In genomic region chr1:6913086-6913485, GRCh38 we compare ENCODE assay signal across 17 cellular contexts.
DNase-seq lines count a peak whose midpoint lies in the region; FAIRE-seq and TF ChIP-seq lines count a peak whose summit lies in the region.
"Had no signal": no experiment of that assay in that cellular context is flagged by ENCODE, and none has a peak within 500 bp of the region (broad histone marks: within the 10 kb centered on the region; RNA-seq: fewer than 3 reads in every experiment).

No MANE protein-coding gene starts in this region.

- H4K5ac ChIP-seq in H9 (ENCODE audit: insufficient read length, low read depth, low read length) (no peak overlapping the region), H1 (ENCODE audit: insufficient read length, low read depth, low read length) (no peak overlapping the region)

- H3K9ac ChIP-seq in H9 (ENCODE audit: extremely low read depth, insufficient read length, low read length) (no peak overlapping the region), H1 (replicated peaks in 1 of 4; ENCODE audit: extremely low read depth in 1 of 4, low read depth in 3 of 4, low read length in 3 of 4) (no peak overlapping the region), neural progenitor cell (no peak overlapping the region)
- H3K9ac ChIP-seq: BLaER1 treated with 17β-estradiol and CSF1 and Interleukin-3, amounts not matched to agents 10 nM and 100 nM had no signal

- H3F3A ChIP-seq in neural progenitor cell (ENCODE audit: low read depth): peaks cover 5% of the 10 kb centered on the region

- H3K4me2 ChIP-seq in H9 (ENCODE audit: insufficient read depth, insufficient read length, low read length): no peak overlapping the region
- no peak overlapping the region for H3K4me2 ChIP-seq in H1 (ENCODE audit: insufficient read depth in 1 of 2, low read depth in 2 of 2, low read length in 2 of 2)
- no peak overlapping the region for H3K4me2 ChIP-seq in neural progenitor cell
- H3K4me2 ChIP-seq: GM23338 had no signal

- TF ChIP-seq EP300 in H1 (IDR thresholded peaks at IDR 0.05; ENCODE audit: borderline replicate concordance in 1 of 2, low read depth in 2 of 2, low read length in 2 of 2): no peak

- H3K79me1 ChIP-seq in H9 (ENCODE audit: insufficient read depth, low read depth, low read length, poor library complexity, severe bottlenecking) (no peaks in the 10 kb centered on the region), H1 (ENCODE audit: low read depth, low read length) (no peaks in the 10 kb centered on the region)

- intact Hi-C loops in posterior vena cava (cut with DNase I): loop anchor here in 1 of 2 donors (2.0 kb wide), 1 partner anchor 34 kb away; no protein-coding TSS in a partner anchor

- H3K4me1 ChIP-seq in H9 (ENCODE audit: insufficient read depth, low read length) (peaks cover 4% of the 10 kb centered on the region; the same call in 1 of the 2 replicates), H1 (replicated peaks in 1 of 4; ENCODE audit: control insufficient read depth in 3 of 4, insufficient read depth in 4 of 4, low read length in 3 of 4) (peaks cover 3 to 17% (median 10%) of the 10 kb centered on the region in 4 experiments; a peak in 6 of 7 replicates), neural progenitor cell (peaks cover 6% of the 10 kb centered on the region)

- H3K4me1 Mint-ChIP-seq in H9 (peaks cover 35 to 48% of the 10 kb centered on the region in 2 experiments), brain (peaks cover 87% of the 10 kb centered on the region), neural progenitor cell (peaks cover 58% of the 10 kb centered on the region)
- H3K4me1 Mint-ChIP-seq: B cell had no signal

- TF ChIP-seq RAD21 in H1 (IDR thresholded peaks at IDR 0.05 in 1 of 2, conservative IDR thresholded peaks at IDR 0.05 in 1 of 2; ENCODE audit: low read depth in 2 of 2, low read length in 2 of 2): no peak

- no peak overlapping the region for H2BK20ac ChIP-seq in H9 (ENCODE audit: low read depth, low read length, poor library complexity, severe bottlenecking)
- H2BK20ac ChIP-seq in H1 (ENCODE audit: low read length): no peak overlapping the region

- no peak overlapping the region for H3T11ph ChIP-seq in H9 (ENCODE audit: low read length)

- H3K36me3 ChIP-seq in H1 (ENCODE audit: control insufficient read depth in 2 of 4, insufficient read depth in 4 of 4, low read length in 3 of 4): no peaks in the 10 kb centered on the region; a peak in 1 of 8 replicates
- H3K36me3 ChIP-seq in neural progenitor cell: no peaks in the 10 kb centered on the region
- H3K36me3 ChIP-seq: BLaER1 treated with 17β-estradiol and CSF1 and Interleukin-3, amounts not matched to agents 10 nM and 100 nM had no signal

- no peak overlapping the region for H3K4me3 ChIP-seq in H1 (ENCODE audit: extremely low read depth in 1 of 4, insufficient read depth in 2 of 4, low read depth in 3 of 4, low read length in 4 of 4)
- H3K4me3 ChIP-seq in neural progenitor cell: no peak overlapping the region
- H3K4me3 ChIP-seq: BLaER1 treated with 17β-estradiol and CSF1 and Interleukin-3, amounts not matched to agents 10 nM and 100 nM; GM23338 had no signal

- no peak overlapping the region for H3K14ac ChIP-seq in H9 (ENCODE audit: insufficient read depth, low read length)
- no peak overlapping the region for H3K14ac ChIP-seq in H1 (ENCODE audit: insufficient read length)

- POLR2A ChIA-PET in H1 (lab: Charles Lee; ENCODE audit: partially characterized antibody): interaction anchor here (0.5 kb wide), 1 partner anchor 11 kb away, joined by 3 read pairs; no protein-coding TSS in a partner anchor

- H3K9me3 ChIP-seq in H9 (ENCODE audit: control insufficient read depth, low read depth, low read length): no peaks in the 10 kb centered on the region
- H3K9me3 ChIP-seq in H1 (ENCODE audit: insufficient read depth in 2 of 2, low read depth in 1 of 2, low read length in 1 of 2): no peaks in the 10 kb centered on the region
- H3K9me3 ChIP-seq in neural progenitor cell (ENCODE audit: low read depth): no peaks in the 10 kb centered on the region

- no peak overlapping the region for H3K18ac ChIP-seq in H9 (ENCODE audit: insufficient read length, low read depth, low read length)
- no peak overlapping the region for H3K18ac ChIP-seq in H1 (ENCODE audit: extremely low read depth, low read length)

- H3K4me3 Mint-ChIP-seq in H9 (no peak overlapping the region), brain (no peak overlapping the region), neural progenitor cell (peak overlapping the region; percentile 33)
- H3K4me3 Mint-ChIP-seq: B cell; CD8-positive, alpha-beta T cell; GM23338 had no signal

- WGBS in H9 (ENCODE audit: extremely low coverage, insufficient read length, low lambda C conversion rate): no CpG with 5 or more reads among the region's 5 CpGs
- 85% methylated on average over 5 of the region's 5 CpGs; no CpG with 5 or more reads in 1 of the 2 experiments for WGBS in H1 (ENCODE audit: extremely low coverage in 1 of 2, insufficient coverage in 1 of 2, insufficient read length in 1 of 2, insufficient replicate concordance in 2 of 2, low coverage in 1 of 2, low lambda C conversion rate in 2 of 2, missing lambda C conversion rate in 1 of 2), 2 experiments

- H4K91ac ChIP-seq in H9 (ENCODE audit: insufficient read length, low read depth, low read length): no peak overlapping the region
- H4K91ac ChIP-seq in H1 (replicated peaks; ENCODE audit: insufficient read length, low read length): no peak overlapping the region

- H3K27ac Mint-ChIP-seq in H9: no peak overlapping the region; a peak in 1 of 7 replicates
- peak overlapping the region; percentile 12 to 98 (median 88) for H3K27ac Mint-ChIP-seq in brain
- no peak overlapping the region for H3K27ac Mint-ChIP-seq in neural progenitor cell
- H3K27ac Mint-ChIP-seq: B cell; CD8-positive, alpha-beta T cell; GM23338 had no signal

- TF ChIP-seq CTCF in H9 (conservative IDR thresholded peaks at IDR 0.05) (no peak), brain (conservative IDR thresholded peaks at IDR 0.05) (no peak), H1 (IDR thresholded peaks at IDR 0.05; ENCODE audit: control extremely low read depth in 1 of 3, insufficient read depth in 1 of 3, low read depth in 1 of 3, low read length in 3 of 3) (no peak), neural progenitor cell (IDR thresholded peaks at IDR 0.05) (no peak)

- H4K8ac ChIP-seq in H9 (replicated peaks; ENCODE audit: insufficient read length, low read depth, low read length): no peak overlapping the region
- H4K8ac ChIP-seq in H1 (ENCODE audit: extremely low read depth, insufficient read depth, low read length): no peak overlapping the region

- TF ChIP-seq POLR2A in H1 (IDR thresholded peaks at IDR 0.05; ENCODE audit: control extremely low read depth in 1 of 2, low read depth in 2 of 2, low read length in 2 of 2): no peak

- H3K79me2 ChIP-seq in H9 (ENCODE audit: insufficient read depth, low read length) (no peaks in the 10 kb centered on the region), H1 (ENCODE audit: control insufficient read depth in 1 of 2, insufficient read depth in 2 of 2, low read length in 2 of 2) (no peaks in the 10 kb centered on the region), neural progenitor cell (ENCODE audit: low read depth) (no peaks in the 10 kb centered on the region)

- H3K9me3 Mint-ChIP-seq in H9 (peaks cover 4 to 5% of the 10 kb centered on the region in 2 experiments; a peak in 3 of 5 replicates), brain (peaks cover 4 to 13% (median 4%) of the 10 kb centered on the region in 5 experiments), neural progenitor cell (peaks cover 2% of the 10 kb centered on the region)

- FAIRE-seq in H1 (lab: Jason Lieb, UNC): no peak
- FAIRE-seq: GM12891, GM18507 had no signal

- H3K27ac ChIP-seq in H9 (ENCODE audit: insufficient read length, low read depth, low read length) (no peak overlapping the region), H1 (ENCODE audit: low read depth, low read length) (no peak overlapping the region), neural progenitor cell (no peak overlapping the region)
- H3K27ac ChIP-seq: BLaER1 treated with 17β-estradiol and CSF1 and Interleukin-3, amounts not matched to agents 10 nM and 100 nM had no signal

- no peak overlapping the region for H3K4ac ChIP-seq in H9 (ENCODE audit: low read depth, low read length)
- H3K4ac ChIP-seq in H1 (replicated peaks; ENCODE audit: insufficient read length, low read depth, low read length): no peak overlapping the region

- H3K36me3 Mint-ChIP-seq in H9 (ENCODE audit: insufficient read depth in 1 of 3, low read depth in 3 of 3) (peaks cover 3 to 7% (median 4%) of the 10 kb centered on the region in 3 experiments; a peak in 6 of 7 replicates), brain (peaks cover 5% of the 10 kb centered on the region), neural progenitor cell (no peaks in the 10 kb centered on the region)
- H3K36me3 Mint-ChIP-seq: CD8-positive, alpha-beta T cell had no signal

- CTCF ChIA-PET in H1 (lab: Charles Lee; ENCODE audit: partially characterized antibody): interaction anchor here (0.5 to 2.7 kb wide), 2 partner anchors 158 to 281 kb away, joined by 3 to 8 read pairs; no protein-coding TSS in a partner anchor

- H2AFZ ChIP-seq in H9 (ENCODE audit: low read length) (no peak overlapping the region), H1 (ENCODE audit: low read length) (no peak overlapping the region), neural progenitor cell (replicated peaks) (no peak overlapping the region)
- H2AFZ ChIP-seq: GM23338 had no signal

- H3K27me3 ChIP-seq in H9 (ENCODE audit: insufficient read depth, low read length) (no peaks in the 10 kb centered on the region), H1 (replicated peaks in 1 of 4; ENCODE audit: control insufficient read depth in 3 of 4, extremely low read depth in 1 of 4, insufficient read depth in 3 of 4, low read length in 3 of 4) (no peaks in the 10 kb centered on the region; a peak in 1 of 7 replicates), neural progenitor cell (no peaks in the 10 kb centered on the region)
- H3K27me3 ChIP-seq: BLaER1 treated with 17β-estradiol and CSF1 and Interleukin-3, amounts not matched to agents 10 nM and 100 nM had no signal

- H2AK5ac ChIP-seq in H9 (ENCODE audit: insufficient read length, low read length) (no peak overlapping the region), H1 (ENCODE audit: low read depth, low read length) (0 out of 2 replicates have a peak overlapping the region, but pooled peaks have one; percentile 9)

- H2BK5ac ChIP-seq in H9 (ENCODE audit: insufficient read length, low read length) (no peak overlapping the region), H1 (ENCODE audit: low read depth, low read length) (no peak overlapping the region)

- no peaks in the 10 kb centered on the region for H3K23me2 ChIP-seq in H9 (ENCODE audit: insufficient read length, low read depth, low read length, poor library complexity, severe bottlenecking)
- no peaks in the 10 kb centered on the region for H3K23me2 ChIP-seq in H1 (ENCODE audit: low read depth, low read length)

- peak; percentile 23 for DNase-seq in H9
- no peak for DNase-seq in H1 (ENCODE audit: low read depth in 1 of 2, low spot score in 2 of 2)
- DNase-seq in neural progenitor cell (ENCODE audit: low spot score): no peak
- DNase-seq in GM03348 (ENCODE audit: low spot score): no peak
- no peak for DNase-seq in posterior vena cava (ENCODE audit: low spot score)
- DNase-seq in DMS79 (lab: John Stamatoyannopoulos, UW): no peak
- DNase-seq in putamen (ENCODE audit: low spot score): no peak
- DNase-seq: Calu3; CD8-positive, alpha-beta T cell; DND-41; EL had no signal

- no peak overlapping the region for H3K23ac ChIP-seq in H9 (ENCODE audit: insufficient read length, low read depth, low read length)
- H3K23ac ChIP-seq in H1 (ENCODE audit: insufficient read length): no peak overlapping the region

- H2BK120ac ChIP-seq in H9 (ENCODE audit: low read depth, low read length, poor library complexity, severe bottlenecking) (no peak overlapping the region), H1 (replicated peaks; ENCODE audit: low read depth, low read length) (no peak overlapping the region)

- H2BK15ac ChIP-seq in H9 (ENCODE audit: low read depth, low read length) (no peak overlapping the region), H1 (ENCODE audit: low read length) (no peak overlapping the region)

- H3K56ac ChIP-seq in H9 (ENCODE audit: insufficient read length, low read depth, low read length) (no peak overlapping the region), H1 (replicated peaks; ENCODE audit: insufficient read length, low read depth, low read length) (no peak overlapping the region)

- H3K27me3 Mint-ChIP-seq in H9 (ENCODE audit: low read depth) (no peaks in the 10 kb centered on the region), brain (no peaks in the 10 kb centered on the region), neural progenitor cell (ENCODE audit: insufficient read depth, low read depth) (peaks cover 7% of the 10 kb centered on the region)

- H4K20me1 ChIP-seq in H9 (ENCODE audit: control insufficient read depth, insufficient read depth, insufficient read length): no peaks in the 10 kb centered on the region
- H4K20me1 ChIP-seq in H1 (replicated peaks in 1 of 2; ENCODE audit: control insufficient read depth in 1 of 2, insufficient read depth in 2 of 2, low read length in 2 of 2): no peaks in the 10 kb centered on the region
- peaks cover 12% of the 10 kb centered on the region for H4K20me1 ChIP-seq in neural progenitor cell (ENCODE audit: low read depth)
- H4K20me1 ChIP-seq: BLaER1 treated with 17β-estradiol and CSF1 and Interleukin-3, amounts not matched to agents 10 nM and 100 nM had no signal

- no peak overlapping the region for H2BK12ac ChIP-seq in H9 (ENCODE audit: insufficient read length, low read depth, low read length)
- peak overlapping the region; percentile 23; the same call in 1 of the 2 replicates for H2BK12ac ChIP-seq in H1 (ENCODE audit: low read depth, low read length)

Comparison
In these comparisons a context has a peak if more than half of its experiments do, and no peak if none do; other contexts are left out.
1. H3K27ac Mint-ChIP-seq: peak in brain (5 of 5); none in H9 (0 of 3) and neural progenitor cell (single experiment).